In the genomic region with DNA sequence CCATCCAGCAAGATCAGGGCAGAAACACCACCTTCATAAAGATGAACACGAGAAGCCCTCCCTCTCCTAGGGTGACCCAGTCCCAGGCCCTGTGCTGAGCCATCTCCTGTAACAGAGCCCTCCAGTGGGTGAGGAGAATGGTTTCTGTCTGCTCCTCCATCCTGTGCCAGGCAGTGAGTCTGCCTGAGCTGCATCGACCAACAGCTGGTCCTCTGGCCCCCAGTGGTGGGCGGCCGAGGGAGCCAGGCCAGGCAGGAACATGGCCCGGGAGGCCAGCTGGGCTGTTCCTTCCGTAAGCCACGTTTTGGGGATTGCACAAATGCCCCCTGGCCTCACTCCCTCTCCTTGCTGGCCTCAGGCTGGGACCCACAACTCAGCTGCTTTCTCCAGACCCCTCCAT, we compare ENCODE assay signal across 1 cellular context.
TF ChIP-seq lines count a peak whose summit lies in the region.

No MANE protein-coding gene starts in this region.

TF ChIP-seq in GM23338, 12 proteins besides CTCF, POLR2A, EP300 and RAD21 (continued from another document):
- TF ChIP-seq, protein P1, sequence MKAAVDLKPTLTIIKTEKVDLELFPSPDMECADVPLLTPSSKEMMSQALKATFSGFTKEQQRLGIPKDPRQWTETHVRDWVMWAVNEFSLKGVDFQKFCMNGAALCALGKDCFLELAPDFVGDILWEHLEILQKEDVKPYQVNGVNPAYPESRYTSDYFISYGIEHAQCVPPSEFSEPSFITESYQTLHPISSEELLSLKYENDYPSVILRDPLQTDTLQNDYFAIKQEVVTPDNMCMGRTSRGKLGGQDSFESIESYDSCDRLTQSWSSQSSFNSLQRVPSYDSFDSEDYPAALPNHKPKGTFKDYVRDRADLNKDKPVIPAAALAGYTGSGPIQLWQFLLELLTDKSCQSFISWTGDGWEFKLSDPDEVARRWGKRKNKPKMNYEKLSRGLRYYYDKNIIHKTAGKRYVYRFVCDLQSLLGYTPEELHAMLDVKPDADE (IDR thresholded peaks at IDR 0.05) = no peak
- TF ChIP-seq REST (IDR thresholded peaks at IDR 0.05; ENCODE audit: unreplicated experiment) = no peak
